In the genomic region with DNA sequence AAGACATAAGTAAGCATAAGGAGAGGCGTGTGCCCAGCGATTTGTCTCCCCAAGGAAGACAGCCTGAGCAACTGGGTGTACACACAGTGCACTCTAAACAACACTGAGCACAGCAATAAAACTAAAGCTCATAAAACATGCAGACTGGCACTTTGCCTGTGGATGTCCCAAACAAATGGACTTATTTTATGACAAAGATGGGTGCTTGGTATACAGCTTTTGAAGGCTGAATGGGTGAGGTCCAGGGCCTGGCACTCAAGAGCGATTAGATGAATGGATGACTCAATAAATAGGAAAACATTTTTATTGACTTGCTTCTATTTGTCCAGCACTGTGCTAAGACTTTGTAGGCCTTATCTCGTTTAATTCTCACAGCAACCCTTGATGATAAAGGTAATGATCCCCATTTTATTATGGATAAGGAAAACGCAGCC, we compare ENCODE assay signal across 13 cellular contexts. TPM values are rescaled to one million over a fixed set of nuclear protein-coding genes. Genes with fewer than 3 reads are reported as not detected.
DNase-seq lines count a peak whose midpoint lies in the region; TF ChIP-seq lines count a peak whose summit lies in the region.
"Had no signal": no experiment of that assay in that cellular context is flagged by ENCODE, and none has a peak within 500 bp of the region (broad histone marks: within the 10 kb centered on the region; RNA-seq: fewer than 3 reads in every experiment).

No MANE protein-coding gene starts in this region.

- H3K9me3 Mint-ChIP-seq in type B pancreatic cell = peaks cover 6% of the 10 kb centered on the region
- H3K9me3 Mint-ChIP-seq: activated naive CD8-positive, alpha-beta T cell treated with anti-CD3 and anti-CD28 coated beads, Interleukin-2, amount 10 ng/mL, durations not matched to agents 7 days and 5 days; T-helper 1 cell treated with Interleukin-12 subunit alpha and Interleukin-12 subunit beta and Interleukin-4 antibody, amounts not matched to agents 30 μg/mL and 1 μg/mL, for 36 hours had no signal

- H3K27ac ChIP-seq in cingulate gyrus (ENCODE audit: low read depth, low read length) = peak overlapping the region; percentile 34

- peaks cover 16% of the 10 kb centered on the region for H3K36me3 Mint-ChIP-seq in type B pancreatic cell
- H3K36me3 Mint-ChIP-seq: activated naive CD8-positive, alpha-beta T cell treated with anti-CD3 and anti-CD28 coated beads, Interleukin-2, amount 10 ng/mL, durations not matched to agents 7 days and 5 days had no signal

- DNase-seq in DMS79 treated with DMSO at 0.1 percent for 48 hours (lab: John Stamatoyannopoulos, UW) (peak; percentile 28), DMS79 (lab: John Stamatoyannopoulos, UW) (no peak), mucosa of gallbladder (ENCODE audit: low spot score) (peak; percentile 23), type B pancreatic cell (ENCODE audit: extremely low spot score, unreplicated experiment) (no peak), NK-92 (lab: John Stamatoyannopoulos, UW; ENCODE audit: unreplicated experiment) (no peak), NOMO-1 (lab: John Stamatoyannopoulos, UW; ENCODE audit: unreplicated experiment in 2 of 2) (no peak)
- DNase-seq in activated CD8-positive, alpha-beta memory T cell treated with anti-CD3 and anti-CD28 coated beads for 24 hours = no peak
- DNase-seq: activated naive CD8-positive, alpha-beta T cell treated with anti-CD3 and anti-CD28 coated beads, Interleukin-2, amount 10 ng/mL, durations not matched to agents 7 days and 5 days; GDM1; substantia nigra had no signal

- no peak for TF ChIP-seq CTCF in type B pancreatic cell (conservative IDR thresholded peaks at IDR 0.05)

- H3K4me3 Mint-ChIP-seq in type B pancreatic cell = no peak overlapping the region
- H3K4me3 Mint-ChIP-seq: activated naive CD8-positive, alpha-beta T cell treated with anti-CD3 and anti-CD28 coated beads, Interleukin-2, amount 10 ng/mL, durations not matched to agents 7 days and 5 days; GM23338; T-helper 1 cell treated with Interleukin-12 subunit alpha and Interleukin-12 subunit beta and Interleukin-4 antibody, amounts not matched to agents 30 μg/mL and 1 μg/mL, for 36 hours had no signal

- peak overlapping the region; percentile 49 for H3K27ac Mint-ChIP-seq in type B pancreatic cell
- H3K27ac Mint-ChIP-seq: activated naive CD8-positive, alpha-beta T cell treated with anti-CD3 and anti-CD28 coated beads, Interleukin-2, amount 10 ng/mL, durations not matched to agents 7 days and 5 days; GM23338; T-helper 1 cell treated with Interleukin-12 subunit alpha and Interleukin-12 subunit beta and Interleukin-4 antibody, amounts not matched to agents 30 μg/mL and 1 μg/mL, for 36 hours had no signal

- peaks cover 8% of the 10 kb centered on the region for H3K4me1 Mint-ChIP-seq in type B pancreatic cell (ENCODE audit: unreplicated experiment)
- H3K4me1 Mint-ChIP-seq: activated naive CD8-positive, alpha-beta T cell treated with anti-CD3 and anti-CD28 coated beads, Interleukin-2, amount 10 ng/mL, durations not matched to agents 7 days and 5 days; GM23338 had no signal

- H3K27me3 Mint-ChIP-seq in type B pancreatic cell = no peaks in the 10 kb centered on the region

RNA-seq across cellular contexts. Expression of a gene that starts 28.5 kb away (rescaled TPM):
- total RNA-seq in mucosa of gallbladder = 158 TPM
- 71.2 and 80.3 TPM in 2 replicates for total RNA-seq in type B pancreatic cell (ENCODE audit: low replicate concordance)

Comparison
In these comparisons a context has a peak if more than half of its experiments do, and no peak if none do; other contexts are left out.
1. DNase-seq: peak in DMS79 treated with DMSO at 0.1 percent for 48 hours (single experiment) and mucosa of gallbladder (single experiment); none in DMS79 (single experiment), type B pancreatic cell (single experiment), NK-92 (single experiment), activated CD8-positive, alpha-beta memory T cell treated with anti-CD3 and anti-CD28 coated beads for 24 hours (single experiment) and NOMO-1 (0 of 2).